In genomic region chr22:20697481-20698113, GRCh38 we compare ENCODE assay signal across 8 cellular contexts.
DNase-seq lines count a peak whose midpoint lies in the region; TF ChIP-seq lines count a peak whose summit lies in the region.
"Not testable (repeated sequence)": the region's sequence is repeated elsewhere in the genome, so short reads cannot be mapped to it uniquely, and the experiment has no call there.

No MANE protein-coding gene starts in this region.

- TF ChIP-seq CTCF in WERI-Rb-1 (IDR thresholded peaks at IDR 0.05; ENCODE audit: low read depth, low read length) (peak; percentile 60), glutamatergic neuron (IDR thresholded peaks at IDR 0.05; ENCODE audit: partially characterized antibody, unreplicated experiment) (peak; percentile 22), nephron progenitor cell (IDR thresholded peaks at IDR 0.05) (peak; percentile 76)

- DNase-seq in CMK (ENCODE audit: low read depth), result peak; percentile 57
- peak; percentile 84 for DNase-seq in HK-2 (ENCODE audit: unreplicated experiment)
- DNase-seq in NCI-H526 treated with DMSO at 0.1 percent for 48 hours (lab: John Stamatoyannopoulos, UW), result peak; percentile 2
- peak; percentile 90 for DNase-seq in WERI-Rb-1
- peak; percentile 86 for DNase-seq in astrocyte of the hippocampus (ENCODE audit: low read depth, low spot score)
- peak; percentile 49 for DNase-seq in glutamatergic neuron
- DNase-seq in nephron progenitor cell, result peak; percentile 86
- peak; percentile 31 for DNase-seq in stimulated activated CD8-positive, alpha-beta memory T cell treated with anti-CD3 and anti-CD28 coated beads, Interleukin-15, amount 100 ng/mL, for 24 hours (ENCODE audit: low read depth)

- not testable (repeated sequence) for H3K27ac Mint-ChIP-seq in glutamatergic neuron (ENCODE audit: unreplicated experiment); nephron progenitor cell

- H3K27ac ChIP-seq in WERI-Rb-1, result peak overlapping the region; percentile 10; the same call in 1 of the 2 replicates

- H3K9me3 Mint-ChIP-seq in glutamatergic neuron (ENCODE audit: unreplicated experiment); nephron progenitor cell: not testable (repeated sequence)

- not testable (repeated sequence) for H3K4me3 ChIP-seq in WERI-Rb-1 (ENCODE audit: low read depth, low read length)

- H3K27me3 ChIP-seq in WERI-Rb-1 (ENCODE audit: insufficient read depth, low read depth, severe bottlenecking), result not testable (repeated sequence)

- not testable (repeated sequence) for H3K4me3 Mint-ChIP-seq in glutamatergic neuron (ENCODE audit: unreplicated experiment); nephron progenitor cell

- H3K36me3 Mint-ChIP-seq in glutamatergic neuron (ENCODE audit: unreplicated experiment); nephron progenitor cell (ENCODE audit: low read depth): not testable (repeated sequence)

- H3K36me3 ChIP-seq in WERI-Rb-1, result not testable (repeated sequence)

- not testable (repeated sequence) for H3K9me3 ChIP-seq in WERI-Rb-1 (ENCODE audit: severe bottlenecking)

- H3K4me1 Mint-ChIP-seq in glutamatergic neuron (ENCODE audit: low read depth, unreplicated experiment), result not testable (repeated sequence)
- H3K4me1 Mint-ChIP-seq in nephron progenitor cell, result peaks cover 11% of the 10 kb centered on the region

- H3K27me3 Mint-ChIP-seq in glutamatergic neuron (ENCODE audit: unreplicated experiment), result not testable (repeated sequence)
- H3K27me3 Mint-ChIP-seq in nephron progenitor cell (ENCODE audit: low read depth, poor library complexity), result peaks cover 32% of the 10 kb centered on the region

Comparison
In these comparisons a context has a peak if more than half of its experiments do, and no peak if none do; other contexts are left out.
1. DNase-seq: peak in every context shown above with its lines; median percentile 90 in WERI-Rb-1; 86 in astrocyte of the hippocampus; 86 in nephron progenitor cell; 84 in HK-2; 57 in CMK; 49 in glutamatergic neuron; 31 in stimulated activated CD8-positive, alpha-beta memory T cell treated with anti-CD3 and anti-CD28 coated beads, Interleukin-15, amount 100 ng/mL, for 24 hours; 2 in NCI-H526 treated with DMSO at 0.1 percent for 48 hours.
2. CTCF ChIP-seq: peak in every context shown above with its lines; median percentile 76 in nephron progenitor cell; 60 in WERI-Rb-1; 22 in glutamatergic neuron.